In genomic region chr2:70655211-70655610, GRCh38 we compare ENCODE assay signal across 7 cellular contexts.
DNase-seq lines count a peak whose midpoint lies in the region; TF ChIP-seq lines count a peak whose summit lies in the region.
"Not testable (repeated sequence)": the region's sequence is repeated elsewhere in the genome, so short reads cannot be mapped to it uniquely, and the experiment has no call there.

No MANE protein-coding gene starts in this region.

- not testable (repeated sequence) for H3K4me2 ChIP-seq in mesendoderm (ENCODE audit: low read length)

- not testable (repeated sequence) for H2BK5ac ChIP-seq in mesendoderm (ENCODE audit: low read length)

- H3K79me1 ChIP-seq in mesendoderm (ENCODE audit: low read length): not testable (repeated sequence)

- H3K4ac ChIP-seq in mesendoderm (ENCODE audit: low read depth, low read length): not testable (repeated sequence)

- not testable (repeated sequence) for TF ChIP-seq EP300 in Ishikawa (IDR thresholded peaks at IDR 0.05; ENCODE audit: borderline replicate concordance)

- H3K9ac ChIP-seq in mesendoderm (ENCODE audit: low read length): not testable (repeated sequence)

- not testable (repeated sequence) for H2AK5ac ChIP-seq in mesendoderm (ENCODE audit: low read length)

- H3K27me3 ChIP-seq in mesendoderm (ENCODE audit: insufficient read depth, low read length, poor library complexity): not testable (repeated sequence)

- not testable (repeated sequence) for H4K8ac ChIP-seq in mesendoderm (ENCODE audit: low read depth, low read length)

- H3K4me3 ChIP-seq in fibroblast of the aortic adventitia (ENCODE audit: low read depth, low read length); mesendoderm (ENCODE audit: low read length): not testable (repeated sequence)

- H3K4me1 ChIP-seq in mesendoderm (ENCODE audit: control insufficient read depth, low read depth, low read length): not testable (repeated sequence)

- TF ChIP-seq RAD21 in Ishikawa (IDR thresholded peaks at IDR 0.05; ENCODE audit: low read depth): peak; percentile 75

- H3K18ac ChIP-seq in mesendoderm (ENCODE audit: low read length): not testable (repeated sequence)

- H2BK15ac ChIP-seq in mesendoderm (replicated peaks; ENCODE audit: low read depth): not testable (repeated sequence)

- peak; percentile 49 for TF ChIP-seq CTCF in fibroblast of the aortic adventitia (IDR thresholded peaks at IDR 0.05; ENCODE audit: insufficient read depth, low read length)

- H3K23ac ChIP-seq in mesendoderm (ENCODE audit: low read length): not testable (repeated sequence)

- not testable (repeated sequence) for H4K5ac ChIP-seq in mesendoderm (ENCODE audit: low read length)

- peak; percentile 33 for DNase-seq in DMS79 treated with DMSO at 0.1 percent for 48 hours (lab: John Stamatoyannopoulos, UW)
- peak; percentile 30 for DNase-seq in NCI-H460 (ENCODE audit: extremely low read depth, low read depth)
- DNase-seq in SW480 (ENCODE audit: low spot score): peak; percentile 76
- DNase-seq in amniotic epithelial cell (ENCODE audit: low read depth): peak; percentile 12
- DNase-seq in fibroblast of the aortic adventitia (ENCODE audit: low read depth): peak; percentile 44
- peak; percentile 31 for DNase-seq in mesendoderm

- no CpG with 5 or more reads among the region's 6 CpGs for WGBS in mesendoderm (ENCODE audit: extremely low coverage, insufficient coverage, low lambda C conversion rate)

- not testable (repeated sequence) for H3K36me3 ChIP-seq in mesendoderm (ENCODE audit: control insufficient read depth, insufficient read depth, low read length)

- not testable (repeated sequence) for H2BK120ac ChIP-seq in mesendoderm (ENCODE audit: low read depth, low read length)

- H3K27ac ChIP-seq in mesendoderm (ENCODE audit: low read depth, low read length): not testable (repeated sequence)

- H3K56ac ChIP-seq in mesendoderm (ENCODE audit: low read length): not testable (repeated sequence)

- H3K79me2 ChIP-seq in mesendoderm (ENCODE audit: control insufficient read depth, insufficient read depth, low read length): not testable (repeated sequence)

Comparison
In these comparisons a context has a peak if more than half of its experiments do, and no peak if none do; other contexts are left out.
1. DNase-seq: peak in every context shown above with its lines; median percentile 76 in SW480; 44 in fibroblast of the aortic adventitia; 33 in DMS79 treated with DMSO at 0.1 percent for 48 hours; 31 in mesendoderm; 30 in NCI-H460; 12 in amniotic epithelial cell.